Comparison of ENCODE assay signal across 8 cellular contexts in the genomic region with DNA sequence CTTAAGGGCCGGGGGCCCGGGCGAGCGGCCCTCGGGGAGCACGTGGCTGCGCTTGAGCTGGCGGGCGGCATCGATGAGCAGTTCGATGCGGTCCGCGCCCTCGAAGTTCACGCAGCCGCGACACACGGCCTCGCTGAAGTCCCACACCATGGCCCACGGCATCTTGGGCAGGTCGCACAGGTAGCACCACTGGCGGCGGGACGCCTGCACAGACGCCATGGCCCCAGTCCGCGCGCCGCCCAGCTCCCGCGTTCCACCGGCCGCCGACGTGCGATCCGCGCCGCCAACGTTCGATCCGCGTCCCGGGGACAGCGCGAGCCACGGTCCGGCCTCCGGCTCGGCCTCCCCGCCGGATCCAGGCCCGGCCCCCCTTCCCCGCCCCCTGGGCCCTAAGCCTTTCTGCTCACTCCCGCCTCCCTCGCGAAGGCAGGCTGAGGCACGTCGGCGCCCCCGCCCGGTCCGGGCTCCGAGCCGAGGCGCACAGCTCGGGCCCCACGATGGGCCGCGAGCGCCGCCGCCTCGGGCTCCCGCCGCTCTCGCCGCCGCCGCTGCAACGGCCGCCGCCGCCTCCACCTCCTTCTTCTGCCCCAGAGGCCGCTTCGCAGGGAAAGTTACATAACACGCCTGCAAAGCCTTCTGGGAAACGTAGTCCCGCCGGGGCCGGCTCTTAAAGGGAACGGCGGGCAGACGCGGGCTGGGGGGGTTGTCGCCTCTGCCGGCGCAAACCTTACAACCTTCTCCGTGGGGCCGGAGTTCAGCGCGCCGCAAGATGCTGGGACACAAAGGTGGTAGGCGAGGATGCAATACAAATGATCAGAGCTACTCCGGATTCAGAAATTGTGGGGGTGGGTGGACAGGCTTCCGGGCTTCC. TPM values are rescaled to one million over a fixed set of nuclear protein-coding genes. Genes with fewer than 3 reads are reported as not detected.
DNase-seq lines count a peak whose midpoint lies in the region; ATAC-seq and TF ChIP-seq lines count a peak whose summit lies in the region.

A gene with protein sequence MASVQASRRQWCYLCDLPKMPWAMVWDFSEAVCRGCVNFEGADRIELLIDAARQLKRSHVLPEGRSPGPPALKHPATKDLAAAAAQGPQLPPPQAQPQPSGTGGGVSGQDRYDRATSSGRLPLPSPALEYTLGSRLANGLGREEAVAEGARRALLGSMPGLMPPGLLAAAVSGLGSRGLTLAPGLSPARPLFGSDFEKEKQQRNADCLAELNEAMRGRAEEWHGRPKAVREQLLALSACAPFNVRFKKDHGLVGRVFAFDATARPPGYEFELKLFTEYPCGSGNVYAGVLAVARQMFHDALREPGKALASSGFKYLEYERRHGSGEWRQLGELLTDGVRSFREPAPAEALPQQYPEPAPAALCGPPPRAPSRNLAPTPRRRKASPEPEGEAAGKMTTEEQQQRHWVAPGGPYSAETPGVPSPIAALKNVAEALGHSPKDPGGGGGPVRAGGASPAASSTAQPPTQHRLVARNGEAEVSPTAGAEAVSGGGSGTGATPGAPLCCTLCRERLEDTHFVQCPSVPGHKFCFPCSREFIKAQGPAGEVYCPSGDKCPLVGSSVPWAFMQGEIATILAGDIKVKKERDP (minus strand): TSS at position 586 of the 871 bp plus-strand sequence. CDS start 367 bp downstream, at position 219.

- H3K27me3 Mint-ChIP-seq in type B pancreatic cell = no peaks in the 10 kb centered on the region

- TF ChIP-seq POLR2A in heart left ventricle (IDR thresholded peaks at IDR 0.05) = peak in 1 of 2 donors; percentile 72

- ATAC-seq in HG02763 (IDR thresholded peaks at IDR 0.05; ENCODE audit: unreplicated experiment) (peak; percentile 37), heart left ventricle (peak; percentile 84 to 94 (median 86))

- H3K4me3 ChIP-seq in heart left ventricle = peak within 1 kb of the TSS; percentile 52 to 93 (median 80)

- no peak within 1 kb of the TSS for H3K27ac ChIP-seq in adipose tissue (ENCODE audit: low read depth, low read length)
- peak within 1 kb of the TSS; percentile 75 to 95 (median 92) for H3K27ac ChIP-seq in heart left ventricle

- H3K4me1 ChIP-seq in heart left ventricle = peaks cover 11 to 50% (median 33%) of the 10 kb centered on the region in 12 donors

- no peaks in the 10 kb centered on the region for H3K9me3 ChIP-seq in heart left ventricle

- peak; percentile 93 for DNase-seq in GM10266 (ENCODE audit: extremely low spot score)
- peak; percentile 88 for DNase-seq in NCI-H1694 (lab: John Stamatoyannopoulos, UW)
- peak; percentile 75 to 91 (median 87) for DNase-seq in T-helper 1 cell
- peak; percentile 93 to 95 (median 94) for DNase-seq in heart left ventricle
- peak; percentile 87 to 99 (median 92) for DNase-seq in posterior cingulate gyrus
- DNase-seq in type B pancreatic cell (ENCODE audit: extremely low spot score, unreplicated experiment) = peak; percentile 94

- H3K27ac Mint-ChIP-seq in type B pancreatic cell = peak within 1 kb of the TSS; percentile 99

- H3K4me1 Mint-ChIP-seq in type B pancreatic cell (ENCODE audit: unreplicated experiment) = peaks cover 27% of the 10 kb centered on the region

- TF ChIP-seq CTCF in GM10266 (IDR thresholded peaks at IDR 0.05; ENCODE audit: control insufficient read depth, insufficient read depth, low read depth, missing control alignments) (peak; percentile 24), heart left ventricle (IDR thresholded peaks at IDR 0.05) (no peak), type B pancreatic cell (conservative IDR thresholded peaks at IDR 0.05) (no peak)

- H3K27me3 ChIP-seq in heart left ventricle = no peaks in the 10 kb centered on the region

- 1% methylated on average over 49 to 107 of the region's 107 CpGs for WGBS in adipose tissue, 3 donors
- WGBS in heart left ventricle, 4 donors = 1 to 2% (median 1%) methylated on average over 41 to 107 of the region's 107 CpGs

- intact Hi-C loops in heart left ventricle (cut with DNase I) (loop anchor here in 3 of 10 donors (1.0 to 2.0 kb wide), 2 partner anchors 17 to 22 kb away; a partner anchor contains a TSS), posterior cingulate gyrus (cut with DNase I) (loop anchor here (2.0 kb wide), 3 partner anchors 17 to 131 kb away; a partner anchor contains a TSS)

- no peaks in the 10 kb centered on the region for H3K9me3 Mint-ChIP-seq in type B pancreatic cell

- peak within 1 kb of the TSS; percentile 99 for H3K4me3 Mint-ChIP-seq in type B pancreatic cell

- H3K36me3 ChIP-seq in heart left ventricle = peaks cover 0 to 19% (median 10%) of the 10 kb centered on the region in 9 donors

- peaks cover 5% of the 10 kb centered on the region for H3K36me3 Mint-ChIP-seq in type B pancreatic cell

RNA-seq across cellular contexts. Expression of the gene that starts here (rescaled TPM):
- polyA plus RNA-seq in adipose tissue = 10 to 100 TPM in 2 of 3 donors, 1 to 10 TPM in 1; 7.7 to 13.9 (median 10.0) TPM
- total RNA-seq in heart left ventricle = 10 to 100 TPM; 17.7 to 40.0 (median 19.6) TPM
- 10 to 100 TPM; 13.6 to 14.5 TPM for polyA plus RNA-seq in heart left ventricle
- 25.5 and 32.2 TPM in 2 replicates for total RNA-seq in type B pancreatic cell (ENCODE audit: low replicate concordance)
